Comparison of ENCODE assay signal across 2 cellular contexts in the genomic region with DNA sequence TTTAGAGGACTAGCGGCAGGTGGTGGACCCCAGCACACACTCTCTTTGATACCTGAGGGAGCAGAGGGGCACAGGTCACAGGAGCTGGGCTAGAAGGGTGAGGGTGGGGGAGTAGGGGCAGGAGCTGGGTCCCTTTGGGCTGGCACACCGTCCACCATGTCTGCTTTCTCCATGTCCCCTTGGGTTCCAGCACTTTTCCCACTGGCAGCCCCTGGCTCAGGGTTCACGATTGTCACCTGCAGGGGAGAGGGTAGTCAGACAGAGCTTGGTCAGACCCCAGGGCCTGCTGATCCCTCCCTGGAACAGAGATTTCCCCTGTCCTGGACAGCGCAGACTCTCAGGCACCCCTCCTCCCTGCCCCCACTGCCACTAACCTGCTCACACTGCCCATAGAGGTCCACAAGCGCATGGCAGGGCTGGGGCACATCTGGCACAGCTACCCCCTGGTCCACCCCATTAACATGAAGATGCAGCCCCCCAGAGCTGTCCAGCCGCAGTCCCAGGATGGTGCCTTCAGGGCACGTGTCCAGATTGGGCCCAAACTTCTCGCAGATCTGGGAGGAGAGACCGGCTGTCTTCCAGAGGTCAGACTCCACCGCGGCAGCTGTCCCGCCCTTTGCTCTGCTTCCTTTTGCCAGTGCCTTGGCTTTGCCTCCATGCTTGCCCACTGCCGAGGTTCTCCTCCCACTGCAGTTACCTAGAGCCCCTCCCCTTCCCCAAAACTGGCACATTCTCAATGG.
TF ChIP-seq lines count a peak whose summit lies in the region.

No MANE protein-coding gene starts in this region.

TF ChIP-seq in GM12891, 5 proteins besides CTCF, POLR2A, EP300 and RAD21:
- no peak for TF ChIP-seq PAX5 (IDR thresholded peaks at IDR 0.05; ENCODE audit: insufficient read depth, low read length, severe bottlenecking)
- TF ChIP-seq TAF1 (IDR thresholded peaks at IDR 0.05; ENCODE audit: low read depth, low read length), result no peak
- TF ChIP-seq POU2F2 (IDR thresholded peaks at IDR 0.05; ENCODE audit: low read depth, low read length), result no peak
- TF ChIP-seq SPI1 (IDR thresholded peaks at IDR 0.05; ENCODE audit: low read depth, low read length), result no peak
- TF ChIP-seq POLR2AphosphoS5 (IDR thresholded peaks at IDR 0.05; ENCODE audit: low read depth, low read length), result no peak

TF ChIP-seq in GM12878, 131 proteins besides CTCF, POLR2A, EP300 and RAD21:
- no peak for TF ChIP-seq MTA3 (IDR thresholded peaks at IDR 0.05; ENCODE audit: borderline replicate concordance, low read length)
- TF ChIP-seq TCF12 (IDR thresholded peaks at IDR 0.05; ENCODE audit: low read depth, low read length), result no peak
- no peak for TF ChIP-seq CEBPB (IDR thresholded peaks at IDR 0.05; ENCODE audit: borderline replicate concordance in 1 of 2, low read depth in 2 of 2, low read length in 2 of 2)
- no peak for TF ChIP-seq BMI1 (IDR thresholded peaks at IDR 0.05; ENCODE audit: borderline replicate concordance)
- TF ChIP-seq, protein P1, sequence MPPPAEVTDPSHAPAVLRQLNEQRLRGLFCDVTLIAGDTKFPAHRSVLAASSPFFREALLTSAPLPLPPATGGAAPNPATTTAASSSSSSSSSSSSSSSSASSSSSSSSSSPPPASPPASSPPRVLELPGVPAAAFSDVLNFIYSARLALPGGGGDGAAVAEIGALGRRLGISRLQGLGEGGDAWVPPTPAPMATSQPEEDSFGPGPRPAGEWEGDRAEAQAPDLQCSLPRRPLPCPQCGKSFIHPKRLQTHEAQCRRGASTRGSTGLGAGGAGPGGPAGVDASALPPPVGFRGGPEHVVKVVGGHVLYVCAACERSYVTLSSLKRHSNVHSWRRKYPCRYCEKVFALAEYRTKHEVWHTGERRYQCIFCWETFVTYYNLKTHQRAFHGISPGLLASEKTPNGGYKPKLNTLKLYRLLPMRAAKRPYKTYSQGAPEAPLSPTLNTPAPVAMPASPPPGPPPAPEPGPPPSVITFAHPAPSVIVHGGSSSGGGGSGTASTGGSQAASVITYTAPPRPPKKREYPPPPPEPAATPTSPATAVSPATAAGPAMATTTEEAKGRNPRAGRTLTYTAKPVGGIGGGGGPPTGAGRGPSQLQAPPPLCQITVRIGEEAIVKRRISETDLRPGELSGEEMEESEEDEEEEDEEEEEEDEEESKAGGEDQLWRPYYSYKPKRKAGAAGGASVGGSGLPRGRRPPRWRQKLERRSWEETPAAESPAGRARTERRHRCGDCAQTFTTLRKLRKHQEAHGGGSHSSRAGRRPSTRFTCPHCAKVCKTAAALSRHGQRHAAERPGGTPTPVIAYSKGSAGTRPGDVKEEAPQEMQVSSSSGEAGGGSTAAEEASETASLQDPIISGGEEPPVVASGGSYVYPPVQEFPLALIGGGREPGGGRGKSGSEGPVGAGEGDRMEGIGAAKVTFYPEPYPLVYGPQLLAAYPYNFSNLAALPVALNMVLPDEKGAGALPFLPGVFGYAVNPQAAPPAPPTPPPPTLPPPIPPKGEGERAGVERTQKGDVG (CRISPR knock-in tag; IDR thresholded peaks at IDR 0.05), result no peak
- TF ChIP-seq CHD4 (IDR thresholded peaks at IDR 0.05), result no peak
- TF ChIP-seq, protein P2, sequence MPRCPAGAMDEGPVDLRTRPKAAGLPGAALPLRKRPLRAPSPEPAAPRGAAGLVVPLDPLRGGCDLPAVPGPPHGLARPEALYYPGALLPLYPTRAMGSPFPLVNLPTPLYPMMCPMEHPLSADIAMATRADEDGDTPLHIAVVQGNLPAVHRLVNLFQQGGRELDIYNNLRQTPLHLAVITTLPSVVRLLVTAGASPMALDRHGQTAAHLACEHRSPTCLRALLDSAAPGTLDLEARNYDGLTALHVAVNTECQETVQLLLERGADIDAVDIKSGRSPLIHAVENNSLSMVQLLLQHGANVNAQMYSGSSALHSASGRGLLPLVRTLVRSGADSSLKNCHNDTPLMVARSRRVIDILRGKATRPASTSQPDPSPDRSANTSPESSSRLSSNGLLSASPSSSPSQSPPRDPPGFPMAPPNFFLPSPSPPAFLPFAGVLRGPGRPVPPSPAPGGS (IDR thresholded peaks at IDR 0.05; ENCODE audit: borderline replicate concordance, insufficient read depth, low read depth, low read length, poor library complexity, severe bottlenecking), result no peak
- no peak for TF ChIP-seq SMAD1 (IDR thresholded peaks at IDR 0.05; ENCODE audit: low read depth, partially characterized antibody)
- TF ChIP-seq, protein P3, sequence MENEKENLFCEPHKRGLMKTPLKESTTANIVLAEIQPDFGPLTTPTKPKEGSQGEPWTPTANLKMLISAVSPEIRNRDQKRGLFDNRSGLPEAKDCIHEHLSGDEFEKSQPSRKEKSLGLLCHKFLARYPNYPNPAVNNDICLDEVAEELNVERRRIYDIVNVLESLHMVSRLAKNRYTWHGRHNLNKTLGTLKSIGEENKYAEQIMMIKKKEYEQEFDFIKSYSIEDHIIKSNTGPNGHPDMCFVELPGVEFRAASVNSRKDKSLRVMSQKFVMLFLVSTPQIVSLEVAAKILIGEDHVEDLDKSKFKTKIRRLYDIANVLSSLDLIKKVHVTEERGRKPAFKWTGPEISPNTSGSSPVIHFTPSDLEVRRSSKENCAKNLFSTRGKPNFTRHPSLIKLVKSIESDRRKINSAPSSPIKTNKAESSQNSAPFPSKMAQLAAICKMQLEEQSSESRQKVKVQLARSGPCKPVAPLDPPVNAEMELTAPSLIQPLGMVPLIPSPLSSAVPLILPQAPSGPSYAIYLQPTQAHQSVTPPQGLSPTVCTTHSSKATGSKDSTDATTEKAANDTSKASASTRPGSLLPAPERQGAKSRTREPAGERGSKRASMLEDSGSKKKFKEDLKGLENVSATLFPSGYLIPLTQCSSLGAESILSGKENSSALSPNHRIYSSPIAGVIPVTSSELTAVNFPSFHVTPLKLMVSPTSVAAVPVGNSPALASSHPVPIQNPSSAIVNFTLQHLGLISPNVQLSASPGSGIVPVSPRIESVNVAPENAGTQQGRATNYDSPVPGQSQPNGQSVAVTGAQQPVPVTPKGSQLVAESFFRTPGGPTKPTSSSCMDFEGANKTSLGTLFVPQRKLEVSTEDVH (IDR thresholded peaks at IDR 0.05; ENCODE audit: low read depth, partially characterized antibody), result no peak
- TF ChIP-seq CREM (IDR thresholded peaks at IDR 0.05; ENCODE audit: low read depth), result no peak
- no peak for TF ChIP-seq FOS (IDR thresholded peaks at IDR 0.05; ENCODE audit: borderline replicate concordance, extremely low read depth, insufficient read length)
TF ChIP-seq in GM12878: peak in this region for 0.
